ENCODE assay signal across 15 cellular contexts in genomic region chr6:34926655-34927054, GRCh38. TPM values are rescaled to one million over a fixed set of nuclear protein-coding genes. Genes with fewer than 3 reads are reported as not detected.
DNase-seq lines count a peak whose midpoint lies in the region; ATAC-seq and TF ChIP-seq lines count a peak whose summit lies in the region.
"Had no signal": no experiment of that assay in that cellular context is flagged by ENCODE, and none has a peak within 500 bp of the region (broad histone marks: within the 10 kb centered on the region; RNA-seq: fewer than 3 reads in every experiment).

No MANE protein-coding gene starts in this region.

- no peak overlapping the region for H3K4me2 ChIP-seq in osteoblast (ENCODE audit: insufficient read depth, low read length)

- TF ChIP-seq CTCF in choroid plexus epithelial cell (conservative IDR thresholded peaks at IDR 0.05; ENCODE audit: low read depth, low read length) (no peak), osteoblast (IDR thresholded peaks at IDR 0.05; ENCODE audit: extremely low read depth, low read depth, low read length) (no peak)

- DNase-seq in EL (peak; percentile 64), LHCN-M2 (ENCODE audit: low read depth) (peak; percentile 58), choroid plexus epithelial cell (ENCODE audit: low read depth) (peak; percentile 23), osteoblast (ENCODE audit: insufficient read length, low spot score, missing footprints) (peak; percentile 77), aorta (no peak), DMS114 treated with DMSO at 0.1 percent for 48 hours (lab: John Stamatoyannopoulos, UW; ENCODE audit: unreplicated experiment) (no peak), dedifferentiated amniotic fluid mesenchymal stem cell (ENCODE audit: extremely low spot score) (no peak)
- DNase-seq: activated B cell treated with CpG ODN at 0.5 μM for 24 hours, C1 segment of cervical spinal cord, left lung, naive B cell, NCI-H1105 treated with DMSO at 0.1 percent for 48 hours, T-helper 1 cell, testis had no signal

- intact Hi-C loops in aorta (cut with DNase I): no loop called here

- H3K27me3 ChIP-seq in osteoblast (ENCODE audit: insufficient read depth, low read length) (no peaks in the 10 kb centered on the region), aorta (ENCODE audit: control insufficient read depth in 1 of 2, insufficient read depth in 2 of 2, low read length in 1 of 2) (no peaks in the 10 kb centered on the region)
- H3K27me3 ChIP-seq: left lung, testis had no signal

- no peak overlapping the region for H3K4me3 ChIP-seq in choroid plexus epithelial cell (ENCODE audit: low read depth, low read length)
- no peak overlapping the region for H3K4me3 ChIP-seq in osteoblast (ENCODE audit: insufficient read depth, low read length)
- no peak overlapping the region for H3K4me3 ChIP-seq in aorta (ENCODE audit: low read length in 2 of 2)
- H3K4me3 ChIP-seq: left lung, testis had no signal

- no peaks in the 10 kb centered on the region for H3K9me3 ChIP-seq in osteoblast (ENCODE audit: low read depth, low read length)
- no peaks in the 10 kb centered on the region for H3K9me3 ChIP-seq in aorta (ENCODE audit: control insufficient read depth, low read length)
- H3K9me3 ChIP-seq: left lung, testis had no signal

- peaks cover 21% of the 10 kb centered on the region for H3K79me2 ChIP-seq in osteoblast (ENCODE audit: insufficient read depth, low read length)

- H2AFZ ChIP-seq in osteoblast (ENCODE audit: low read length): no peak overlapping the region

- ATAC-seq in aorta (ENCODE audit: low FRiP score): no peak
- ATAC-seq in HG02981 (IDR thresholded peaks at IDR 0.05; ENCODE audit: unreplicated experiment): no peak
- ATAC-seq: left lung had no signal

- no peaks in the 10 kb centered on the region for H3K36me3 ChIP-seq in osteoblast (ENCODE audit: insufficient read depth, low read length)
- no peaks in the 10 kb centered on the region for H3K36me3 ChIP-seq in aorta (ENCODE audit: control insufficient read depth in 1 of 2, insufficient read depth in 2 of 2, low read length in 1 of 2)
- H3K36me3 ChIP-seq: left lung had no signal

- H3K4me1 ChIP-seq in osteoblast (ENCODE audit: insufficient read depth, low read length) (peaks cover 19% of the 10 kb centered on the region), aorta (ENCODE audit: control insufficient read depth in 1 of 2, insufficient read depth in 2 of 2, low read length in 2 of 2) (peaks cover 0 to 4% of the 10 kb centered on the region in 2 donors)

- H3K27ac ChIP-seq in osteoblast (ENCODE audit: low read depth, low read length) (no peak overlapping the region), aorta (ENCODE audit: low read depth in 1 of 2, low read length in 2 of 2) (no peak overlapping the region)
- H3K27ac ChIP-seq: left lung, testis had no signal

- H4K20me1 ChIP-seq in osteoblast (ENCODE audit: insufficient read depth, low read length): peaks cover 16% of the 10 kb centered on the region

RNA-seq across cellular contexts. Expression of gene ANKS1A, which starts 37.6 kb away (rescaled TPM):
- total RNA-seq in LHCN-M2 (2014; rRNA removed): 10.1 and 13.4 TPM in 2 replicates
- polyA plus RNA-seq in LHCN-M2 (2012): 6.6 TPM
- total RNA-seq in osteoblast: 7.2 and 8.3 TPM in 2 replicates
- 10 to 100 TPM; 40.9 to 44.4 TPM for total RNA-seq in aorta
- polyA plus RNA-seq in aorta: 10 to 100 TPM in 1 of 2 donors, 1 to 10 TPM in 1; 9.4 to 17.2 TPM

RNA-seq across cellular contexts. Expression of gene TAF11, which starts 38.8 kb away (rescaled TPM):
- total RNA-seq in LHCN-M2 (2014; rRNA removed) (18.0 and 20.0 TPM in 2 replicates), osteoblast (16.6 and 20.3 TPM in 2 replicates), aorta (10 to 100 TPM; 18.8 to 21.5 TPM)
- polyA plus RNA-seq in LHCN-M2 (2012): 13.7 TPM
- polyA plus RNA-seq in aorta: 10 to 100 TPM; 41.6 to 50.6 TPM

Comparison
In these comparisons a context has a peak if more than half of its experiments do, and no peak if none do; other contexts are left out.
1. DNase-seq: peak in EL (single experiment), LHCN-M2 (single experiment), choroid plexus epithelial cell (single experiment) and osteoblast (single experiment); none in aorta (0 of 2), DMS114 treated with DMSO at 0.1 percent for 48 hours (single experiment) and dedifferentiated amniotic fluid mesenchymal stem cell (single experiment).